ENCODE assay signal across 13 cellular contexts in genomic region chr12:108667349-108667748, GRCh38. TPM values are rescaled to one million over a fixed set of nuclear protein-coding genes. Genes with fewer than 3 reads are reported as not detected.
A peak's percentile ranks its signal among the peaks of the same experiment; 100 is the strongest.
DNase-seq lines count a peak whose midpoint lies in the region; TF ChIP-seq lines count a peak whose summit lies in the region.
"Had no signal": no experiment of that assay in that cellular context is flagged by ENCODE, and none has a peak within 500 bp of the region (broad histone marks: within the 10 kb centered on the region; RNA-seq: fewer than 3 reads in every experiment).

No MANE protein-coding gene starts in this region.

- H3K27me3 Mint-ChIP-seq in CD14-positive monocyte (ENCODE audit: low read depth in 3 of 3), result no peaks in the 10 kb centered on the region
- H3K27me3 Mint-ChIP-seq: CD4-positive, CD25-positive, alpha-beta regulatory T cell had no signal

- H3K4me3 Mint-ChIP-seq in CD14-positive monocyte, result no peak overlapping the region
- H3K4me3 Mint-ChIP-seq: CD4-positive, CD25-positive, alpha-beta regulatory T cell had no signal

- H3K4me1 ChIP-seq in colonic mucosa, result no peaks in the 10 kb centered on the region
- peaks cover 64% of the 10 kb centered on the region for H3K4me1 ChIP-seq in osteoblast (ENCODE audit: insufficient read depth, low read length)

- no peak overlapping the region for H3K4me3 ChIP-seq in colonic mucosa
- no peak overlapping the region for H3K4me3 ChIP-seq in osteoblast (ENCODE audit: insufficient read depth, low read length)

- H3K4me2 ChIP-seq in osteoblast (ENCODE audit: insufficient read depth, low read length), result no peak overlapping the region

- DNase-seq in CD14-positive monocyte (ENCODE audit: low spot score), result peak; percentile 81
- peak; percentile 62 to 74 for DNase-seq in Kasumi-1 (lab: John Stamatoyannopoulos, UW)
- DNase-seq in colonic mucosa, result no peak
- DNase-seq in osteoblast (ENCODE audit: insufficient read length, low spot score, missing footprints), result no peak
- no peak for DNase-seq in retina
- DNase-seq in activated CD4-positive, alpha-beta T cell treated with anti-CD3 and anti-CD28 coated beads for 48 hours, result no peak
- DNase-seq in stimulated activated CD4-positive, alpha-beta T cell treated with anti-CD3 and anti-CD28 coated beads, Interleukin-4, amount 100 ng/mL, for 24 hours, result no peak
- no peak for DNase-seq in H4 (ENCODE audit: low spot score)
- DNase-seq: activated CD8-positive, alpha-beta memory T cell treated with anti-CD3 and anti-CD28 coated beads for 24 hours; amygdala; CD4-positive, CD25-positive, alpha-beta regulatory T cell; NCI-H2081; stimulated activated CD4-positive, alpha-beta T cell treated with anti-CD3 and anti-CD28 coated beads, Interleukin-15, amount 100 ng/mL, for 24 hours had no signal

- H2AFZ ChIP-seq in osteoblast (ENCODE audit: low read length), result no peak overlapping the region

- H3K9ac ChIP-seq in colonic mucosa (ENCODE audit: low read depth in 2 of 2, low read length in 2 of 2), result no peak overlapping the region

- H3K9me3 Mint-ChIP-seq in CD14-positive monocyte, result peaks cover 0 to 3% (median 0%) of the 10 kb centered on the region in 7 donors
- H3K9me3 Mint-ChIP-seq: CD4-positive, CD25-positive, alpha-beta regulatory T cell had no signal

- TF ChIP-seq CTCF in CD14-positive monocyte (IDR thresholded peaks at IDR 0.05) (no peak), colonic mucosa (IDR thresholded peaks at IDR 0.05) (no peak), osteoblast (IDR thresholded peaks at IDR 0.05; ENCODE audit: extremely low read depth, low read depth, low read length) (no peak)

- peak overlapping the region; percentile 5 for H3K27ac ChIP-seq in colonic mucosa
- H3K27ac ChIP-seq in osteoblast (ENCODE audit: low read depth, low read length), result peak overlapping the region; percentile 71

- intact Hi-C loops in CD14-positive monocyte (cut with micrococcal nuclease), result loop anchor here (5.0 to 10.0 kb wide), 4 partner anchors 35 to 287 kb away; partner anchors contain the start of gene CORO1C (in 1 of the 2)
- intact Hi-C loops in colonic mucosa (cut with DNase I), result loop anchor here (10.0 kb wide), 1 partner anchor 427 kb away; the partner anchor contains the start of genes ALKBH2 and UNG

- H3K4me1 Mint-ChIP-seq in CD14-positive monocyte, result peaks cover 59% of the 10 kb centered on the region

- peaks cover 96% of the 10 kb centered on the region for H3K79me2 ChIP-seq in osteoblast (ENCODE audit: insufficient read depth, low read length)

- H4K20me1 ChIP-seq in osteoblast (ENCODE audit: insufficient read depth, low read length), result peaks cover 27% of the 10 kb centered on the region

- H3K27me3 ChIP-seq in colonic mucosa, result no peaks in the 10 kb centered on the region
- H3K27me3 ChIP-seq in osteoblast (ENCODE audit: insufficient read depth, low read length), result no peaks in the 10 kb centered on the region

- H3K36me3 Mint-ChIP-seq in CD14-positive monocyte, result peaks cover 40 to 47% of the 10 kb centered on the region in 2 donors
- H3K36me3 Mint-ChIP-seq: CD4-positive, CD25-positive, alpha-beta regulatory T cell had no signal

- H3K9me3 ChIP-seq in colonic mucosa (no peaks in the 10 kb centered on the region), osteoblast (ENCODE audit: low read depth, low read length) (no peaks in the 10 kb centered on the region)

- H3K36me3 ChIP-seq in colonic mucosa, result no peaks in the 10 kb centered on the region
- peaks cover 22% of the 10 kb centered on the region for H3K36me3 ChIP-seq in osteoblast (ENCODE audit: insufficient read depth, low read length)

- H3K27ac Mint-ChIP-seq in CD14-positive monocyte, result peak overlapping the region; percentile 89 to 99 (median 99)

RNA-seq across cellular contexts. Expression of gene SELPLG, which starts 33.7 kb away (rescaled TPM):
- 100 to 1,000 TPM; 247 to 349 TPM for polyA plus RNA-seq in CD14-positive monocyte
- total RNA-seq in colonic mucosa, result 1 to 10 TPM; 2.5 to 4.4 TPM
- 1.1 and 1.2 TPM in 2 replicates for total RNA-seq in osteoblast
- total RNA-seq in H4 (2014; rRNA removed; shearing (Covaris generic)), result 2.8 and 3.4 TPM in 2 replicates

Comparison
In these comparisons a context has a peak if more than half of its experiments do, and no peak if none do; other contexts are left out.
1. DNase-seq: peak in CD14-positive monocyte (single experiment) and Kasumi-1 (2 of 2); none in colonic mucosa (single experiment), osteoblast (single experiment), retina (single experiment), activated CD4-positive, alpha-beta T cell treated with anti-CD3 and anti-CD28 coated beads for 48 hours (single experiment), stimulated activated CD4-positive, alpha-beta T cell treated with anti-CD3 and anti-CD28 coated beads, Interleukin-4, amount 100 ng/mL, for 24 hours (single experiment) and H4 (single experiment).